ENCODE assay signal across 29 cellular contexts in genomic region chr4:189806506-189806905, GRCh38.
"Had no signal": no experiment of that assay in that cellular context is flagged by ENCODE, and none has a peak within 500 bp of the region (broad histone marks: within the 10 kb centered on the region; RNA-seq: fewer than 3 reads in every experiment).

No MANE protein-coding gene starts in this region.

- H3K4me3 ChIP-seq: colonic mucosa, coronary artery, dorsolateral prefrontal cortex, esophagus muscularis mucosa, esophagus squamous epithelium, gastrocnemius medialis, gastroesophageal sphincter, heart left ventricle, heart right ventricle had no signal

- H3K27me3 ChIP-seq: colonic mucosa, esophagus muscularis mucosa, esophagus squamous epithelium, foreskin keratinocyte, gastrocnemius medialis, gastroesophageal sphincter, heart left ventricle, heart right ventricle had no signal

- H3K9me3 ChIP-seq: colonic mucosa, gastrocnemius medialis had no signal

- FAIRE-seq: colon, endometrium, endothelial cell of umbilical vein, frontal cortex had no signal

- H3K4me3 Mint-ChIP-seq: dendritic cell treated with granulocyte-macrophage colony-stimulating factor and Interleukin-4, amounts not matched to agents 40 ng/mL and 50 ng/mL, for 4 days; effector memory CD8-positive, alpha-beta T cell; endodermal cell had no signal

- H3K27ac ChIP-seq: colonic mucosa, coronary artery, dorsolateral prefrontal cortex, epithelial cell of prostate, esophagus muscularis mucosa, esophagus squamous epithelium, foreskin keratinocyte, gastrocnemius medialis, gastroesophageal sphincter, heart left ventricle, heart right ventricle had no signal

- H3K4me1 ChIP-seq: colonic mucosa, esophagus muscularis mucosa, foreskin keratinocyte, gastrocnemius medialis, gastroesophageal sphincter had no signal

- DNase-seq: colonic mucosa; cortex of kidney; dermis blood vessel endothelial cell; dorsolateral prefrontal cortex; effector CD4-positive, alpha-beta T cell; effector CD8-positive, alpha-beta T cell; effector memory CD4-positive, alpha-beta T cell; effector memory CD8-positive, alpha-beta T cell; endodermal cell; erythroblast; esophagus squamous epithelium; foreskin fibroblast; foreskin keratinocyte; foreskin melanocyte; gastrocnemius medialis; glutamatergic neuron; head of caudate nucleus; heart left ventricle; heart right ventricle had no signal

- ATAC-seq: effector memory CD8-positive, alpha-beta T cell; esophagus mucosa; foreskin keratinocyte; gastrocnemius medialis; gastroesophageal sphincter had no signal

- H3K4me1 Mint-ChIP-seq: endodermal cell had no signal

- H3K36me3 ChIP-seq: colonic mucosa, esophagus muscularis mucosa, esophagus squamous epithelium, gastrocnemius medialis, gastroesophageal sphincter, heart left ventricle, heart right ventricle had no signal

- H3K27ac Mint-ChIP-seq: dendritic cell treated with granulocyte-macrophage colony-stimulating factor and Interleukin-4, amounts not matched to agents 40 ng/mL and 50 ng/mL, for 4 days; effector memory CD8-positive, alpha-beta T cell; endodermal cell had no signal
